In the genomic region with DNA sequence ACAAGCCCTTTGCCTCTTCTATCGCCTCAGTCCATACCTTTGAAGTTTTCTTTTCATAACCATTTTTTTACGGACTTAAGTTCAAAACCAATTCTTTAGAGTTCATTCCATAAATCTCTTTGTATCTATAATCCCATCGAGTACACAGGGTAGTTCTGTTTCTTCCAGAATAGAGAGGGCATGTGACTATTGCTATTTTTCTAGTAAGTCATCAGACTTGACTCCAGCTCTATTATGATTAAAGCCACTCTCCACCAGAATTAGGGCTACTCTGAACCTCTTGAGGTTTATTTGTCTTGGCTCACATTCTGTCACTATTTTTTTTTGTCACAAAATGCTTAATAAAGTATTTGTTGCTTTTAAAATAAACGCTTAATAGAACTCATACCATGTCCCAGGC, we compare ENCODE assay signal across 22 cellular contexts.
"Had no signal": no experiment of that assay in that cellular context is flagged by ENCODE, and none has a peak within 500 bp of the region (broad histone marks: within the 10 kb centered on the region; RNA-seq: fewer than 3 reads in every experiment).

No MANE protein-coding gene starts in this region.

- DNase-seq: activated B cell treated with CpG ODN at 0.5 μM for 24 hours; activated CD4-positive, alpha-beta T cell treated with anti-CD3 and anti-CD28 coated beads for 48 hours; activated CD4-positive, alpha-beta T cell treated with anti-CD3 and anti-CD28 coated beads, Interleukin-2, amount 50 U/mL, for 1 hour; activated CD4-positive, alpha-beta T cell treated with anti-CD3 and anti-CD28 coated beads, Interleukin-2, amount 50 U/mL, for 48 hours; activated CD8-positive, alpha-beta memory T cell treated with anti-CD3 and anti-CD28 coated beads for 24 hours; activated CD8-positive, alpha-beta T cell treated with anti-CD3 and anti-CD28 coated beads for 36 hours; activated effector memory CD4-positive, alpha-beta T cell treated with Interleukin-2 at 50 U/mL for 16 hours; activated gamma-delta T cell treated with Interleukin-2 at 50 U/mL for 16 hours; activated naive CD4-positive, alpha-beta T cell treated with anti-CD3 and anti-CD28 coated beads, Interleukin-2, amount 50 U/mL, for 16 hours; activated naive CD4-positive, alpha-beta T cell treated with Interleukin-2 at 50 U/mL for 16 hours; activated T-cell treated with anti-CD3 and anti-CD28 coated beads, Interleukin-2, amount 50 U/mL, for 4 hours; amniotic stem cell; anterior cingulate cortex; brain microvascular endothelial cell; dorsolateral prefrontal cortex; effector memory CD4-positive, alpha-beta T cell; endodermal cell; heart left ventricle; T-helper 17 cell; T1000; WERI-Rb-1 had no signal

- H3K4me3 ChIP-seq: coronary artery, dorsolateral prefrontal cortex, heart left ventricle had no signal
